In genomic region chr1:22641247-22641646, GRCh38 we compare ENCODE assay signal across 13 cellular contexts. TPM values are rescaled to one million over a fixed set of nuclear protein-coding genes. Genes with fewer than 3 reads are reported as not detected.
"Had no signal": no experiment of that assay in that cellular context is flagged by ENCODE, and none has a peak within 500 bp of the region (broad histone marks: within the 10 kb centered on the region; RNA-seq: fewer than 3 reads in every experiment).

No MANE protein-coding gene starts in this region.

- H3K4me3 ChIP-seq: gastrocnemius medialis, heart right ventricle had no signal

- H3K27ac ChIP-seq: brain microvascular endothelial cell, coronary artery, esophagus muscularis mucosa, foreskin keratinocyte, gastrocnemius medialis, heart right ventricle, WERI-Rb-1 had no signal

- DNase-seq: foreskin keratinocyte had no signal

- H3K36me3 ChIP-seq: brain microvascular endothelial cell, esophagus muscularis mucosa, gastrocnemius medialis, WERI-Rb-1 had no signal

- H3K4me1 ChIP-seq: foreskin keratinocyte had no signal

- H3K27me3 ChIP-seq: brain microvascular endothelial cell, foreskin keratinocyte, gastrocnemius medialis had no signal

- H3K9me3 ChIP-seq: esophagus muscularis mucosa, gastrocnemius medialis, heart right ventricle had no signal

- FAIRE-seq: astrocyte had no signal

RNA-seq across cellular contexts. Expression of gene C1QC, which starts 2.2 kb away (rescaled TPM):
- total RNA-seq: activated B cell treated with CpG ODN at 0.5 μM for 24 hours; activated CD8-positive, alpha-beta T cell treated with anti-CD3 and anti-CD28 coated beads for 36 hours; activated T-helper 17 cell treated with anti-CD3 and anti-CD28 coated beads, Interleukin-2, amount 50 U/mL, for 72 hours; astrocyte; dermis blood vessel endothelial cell; foreskin keratinocyte; T-helper 17 cell had no signal
- polyA plus RNA-seq: foreskin keratinocyte had no signal

RNA-seq across cellular contexts. Expression of gene C1QA, which starts 4.8 kb away (rescaled TPM):
- total RNA-seq: activated B cell treated with CpG ODN at 0.5 μM for 24 hours; activated CD8-positive, alpha-beta T cell treated with anti-CD3 and anti-CD28 coated beads for 36 hours; activated T-helper 17 cell treated with anti-CD3 and anti-CD28 coated beads, Interleukin-2, amount 50 U/mL, for 72 hours; astrocyte; dermis blood vessel endothelial cell; foreskin keratinocyte; T-helper 17 cell had no signal
- polyA plus RNA-seq: foreskin keratinocyte had no signal

RNA-seq across cellular contexts. Expression of gene C1QB, which starts 11.8 kb away (rescaled TPM):
- total RNA-seq: activated B cell treated with CpG ODN at 0.5 μM for 24 hours; activated CD8-positive, alpha-beta T cell treated with anti-CD3 and anti-CD28 coated beads for 36 hours; activated T-helper 17 cell treated with anti-CD3 and anti-CD28 coated beads, Interleukin-2, amount 50 U/mL, for 72 hours; astrocyte; dermis blood vessel endothelial cell; foreskin keratinocyte; T-helper 17 cell had no signal
- polyA plus RNA-seq: foreskin keratinocyte had no signal
